Comparison of ENCODE assay signal across 9 cellular contexts in genomic region chr1:1599030-1599916, GRCh38. TPM values are rescaled to one million over a fixed set of nuclear protein-coding genes. Genes with fewer than 3 reads are reported as not detected.
DNase-seq lines count a peak whose midpoint lies in the region; ATAC-seq and TF ChIP-seq lines count a peak whose summit lies in the region.
"Had no signal": no experiment of that assay in that cellular context is flagged by ENCODE, and none has a peak within 500 bp of the region (broad histone marks: within the 10 kb centered on the region; RNA-seq: fewer than 3 reads in every experiment).

No MANE protein-coding gene starts in this region.

- peaks cover 48% of the 10 kb centered on the region for H3K27me3 ChIP-seq in BLaER1
- H3K27me3 ChIP-seq in foreskin keratinocyte: peaks cover 43% of the 10 kb centered on the region

- H3K4me1 Mint-ChIP-seq in activated CD8-positive, alpha-beta T cell treated with anti-CD3 and anti-CD28 coated beads, Interleukin-2, amount 10 ng/mL, durations not matched to agents 7 days and 5 days (ENCODE audit: low read depth): peaks cover 16% of the 10 kb centered on the region

- peaks cover 2% of the 10 kb centered on the region for H3K27me3 Mint-ChIP-seq in activated CD8-positive, alpha-beta T cell treated with anti-CD3 and anti-CD28 coated beads, Interleukin-2, amount 10 ng/mL, durations not matched to agents 7 days and 5 days (ENCODE audit: low read depth)

- H3K9me3 ChIP-seq in BLaER1: no peaks in the 10 kb centered on the region
- H3K9me3 ChIP-seq in HEK293 (ENCODE audit: control insufficient read depth, insufficient read depth, low read depth, low read length): no peaks in the 10 kb centered on the region

- ATAC-seq in activated CD8-positive, alpha-beta T cell treated with anti-CD3 and anti-CD28 coated beads, Interleukin-2, amount 10 ng/mL, durations not matched to agents 7 days and 5 days: peak; percentile 56
- peak; percentile 13 for ATAC-seq in foreskin keratinocyte

- peak overlapping the region; percentile 55 for H3K27ac Mint-ChIP-seq in activated CD8-positive, alpha-beta T cell treated with anti-CD3 and anti-CD28 coated beads, Interleukin-2, amount 10 ng/mL, durations not matched to agents 7 days and 5 days

- H3K4me1 ChIP-seq in BLaER1 (peaks cover 73% of the 10 kb centered on the region), HEK293 (ENCODE audit: control insufficient read depth, insufficient read depth, low read length) (peaks cover 6% of the 10 kb centered on the region; the same call in 1 of the 2 replicates), foreskin keratinocyte (no peaks in the 10 kb centered on the region)

- H3K36me3 ChIP-seq in BLaER1: no peaks in the 10 kb centered on the region
- no peaks in the 10 kb centered on the region for H3K36me3 ChIP-seq in HEK293 (ENCODE audit: control insufficient read depth in 2 of 2, insufficient read depth in 1 of 2, low read length in 2 of 2)

- peak overlapping the region; percentile 69 for H3K4me3 Mint-ChIP-seq in activated CD8-positive, alpha-beta T cell treated with anti-CD3 and anti-CD28 coated beads, Interleukin-2, amount 10 ng/mL, durations not matched to agents 7 days and 5 days

- H3K36me3 Mint-ChIP-seq in activated CD8-positive, alpha-beta T cell treated with anti-CD3 and anti-CD28 coated beads, Interleukin-2, amount 10 ng/mL, durations not matched to agents 7 days and 5 days (ENCODE audit: low read depth): no peaks in the 10 kb centered on the region

- H4K20me1 ChIP-seq in BLaER1: peaks cover 21% of the 10 kb centered on the region

- H3K4me3 ChIP-seq in BLaER1 (peak overlapping the region; percentile 71), HEK293 (ENCODE audit: low read depth, low read length) (no peak overlapping the region; the same call in 1 of the 2 replicates)

- H3K9me3 Mint-ChIP-seq in activated CD8-positive, alpha-beta T cell treated with anti-CD3 and anti-CD28 coated beads, Interleukin-2, amount 10 ng/mL, durations not matched to agents 7 days and 5 days (ENCODE audit: insufficient read depth): no peaks in the 10 kb centered on the region

- no peak for TF ChIP-seq CTCF in HEK293 (tag by site-specific recombination; IDR thresholded peaks at IDR 0.05)
- peak; percentile 37 for TF ChIP-seq CTCF in foreskin keratinocyte (conservative IDR thresholded peaks at IDR 0.05)

- CTCF ChIA-PET in HEK293 (lab: Yijun Ruan, JAX): interaction anchor here (0.5 kb wide), 1 partner anchor 41 kb away, joined by 5 read pairs; no protein-coding TSS in a partner anchor
- CTCF ChIA-PET in activated CD8-positive, alpha-beta T cell treated with anti-CD3 and anti-CD28 coated beads, Interleukin-2, amount 10 ng/mL, durations not matched to agents 7 days and 5 days (lab: Charles Lee): interaction anchor here (1.6 kb wide), 1 partner anchor 15 kb away, joined by 3 read pairs; no protein-coding TSS in a partner anchor

- H3K27ac ChIP-seq in BLaER1 (no peak overlapping the region), HEK293 (ENCODE audit: extremely low read depth, low read depth, low read length) (peak overlapping the region; percentile 32; the same call in 1 of the 2 replicates), foreskin keratinocyte (no peak overlapping the region)
- H3K27ac ChIP-seq: epithelial cell of prostate had no signal

- peak overlapping the region; percentile 91 for H3K4me2 ChIP-seq in BLaER1

- POLR2A ChIA-PET in HEK293 (lab: Yijun Ruan, JAX): no interaction called here
- POLR2A ChIA-PET in activated CD8-positive, alpha-beta T cell treated with anti-CD3 and anti-CD28 coated beads, Interleukin-2, amount 10 ng/mL, durations not matched to agents 7 days and 5 days (lab: Charles Lee): no interaction called here

- H3K9ac ChIP-seq in BLaER1: 0 out of 2 replicates have a peak overlapping the region, but pooled peaks have one; percentile 41

- peak; percentile 53 for DNase-seq in activated CD8-positive, alpha-beta T cell treated with anti-CD3 and anti-CD28 coated beads, Interleukin-2, amount 10 ng/mL, durations not matched to agents 7 days and 5 days
- DNase-seq in foreskin keratinocyte (no peak), retina (peak; percentile 72), midbrain (lab: John Stamatoyannopoulos, UW) (no peak), KG1 (lab: John Stamatoyannopoulos, UW) (no peak)
- DNase-seq in NK-92 treated with Interleukin-12 subunit alpha and Interleukin-12 subunit beta, amount 100 ng/mL, for 24 hours (lab: John Stamatoyannopoulos, UW): no peak

TF ChIP-seq in HEK293, 187 proteins besides CTCF, POLR2A, EP300 and RAD21:
- TF ChIP-seq ZBTB6 (tag by site-specific recombination; IDR thresholded peaks at IDR 0.05) (peak; percentile 32; the same call in 1 of the 2 replicates), ZNF645 (tag by site-specific recombination; IDR thresholded peaks at IDR 0.05) (no peak), ZNF585B (tag by site-specific recombination; IDR thresholded peaks at IDR 0.05) (no peak), ZSCAN18 (tag by site-specific recombination; IDR thresholded peaks at IDR 0.05) (no peak), PATZ1 (tag by site-specific recombination; IDR thresholded peaks at IDR 0.05) (no peak), ZNF266 (tag by site-specific recombination; IDR thresholded peaks at IDR 0.05; ENCODE audit: low read depth) (no peak), GLI4 (tag by site-specific recombination; IDR thresholded peaks at IDR 0.05) (no peak)

RNA-seq across cellular contexts. Expression of gene FNDC10, which starts 0.7 kb away (rescaled TPM):
- 1 to 10 TPM; 7.5 to 9.3 TPM for total RNA-seq in activated CD8-positive, alpha-beta T cell treated with anti-CD3 and anti-CD28 coated beads, Interleukin-2, amount 10 ng/mL, durations not matched to agents 7 days and 5 days
- total RNA-seq in foreskin keratinocyte: 7.1 and 7.2 TPM in 2 replicates
- polyA plus RNA-seq in foreskin keratinocyte: 10.7 and 11.2 TPM in 2 replicates

RNA-seq across cellular contexts. Expression of gene MIB2, which starts 16.0 kb away (rescaled TPM):
- 10 to 100 TPM; 49.3 to 50.7 TPM for total RNA-seq in activated CD8-positive, alpha-beta T cell treated with anti-CD3 and anti-CD28 coated beads, Interleukin-2, amount 10 ng/mL, durations not matched to agents 7 days and 5 days
- total RNA-seq in foreskin keratinocyte: 51.8 and 57.3 TPM in 2 replicates
- polyA plus RNA-seq in foreskin keratinocyte: 54.3 and 70.1 TPM in 2 replicates

RNA-seq across cellular contexts. Expression of gene SSU72, which starts 24.6 kb away (rescaled TPM):
- total RNA-seq in activated CD8-positive, alpha-beta T cell treated with anti-CD3 and anti-CD28 coated beads, Interleukin-2, amount 10 ng/mL, durations not matched to agents 7 days and 5 days: 100 to 1,000 TPM; 123 to 129 TPM
- total RNA-seq in foreskin keratinocyte: 106 and 121 TPM in 2 replicates
- 167 and 179 TPM in 2 replicates for polyA plus RNA-seq in foreskin keratinocyte

RNA-seq across cellular contexts. Expression of gene MMP23B, which starts 32.7 kb away (rescaled TPM):
- total RNA-seq in activated CD8-positive, alpha-beta T cell treated with anti-CD3 and anti-CD28 coated beads, Interleukin-2, amount 10 ng/mL, durations not matched to agents 7 days and 5 days: 1 to 10 TPM; 1.7 to 2.0 TPM
- 1.2 TPM in 1 of 2 replicates, not detected in the other for total RNA-seq in foreskin keratinocyte
- polyA plus RNA-seq in foreskin keratinocyte: 0.86 and 1.3 TPM in 2 replicates

RNA-seq across cellular contexts. Expression of gene TMEM240, which starts 58.8 kb away (rescaled TPM):
- 1 to 10 TPM; 1.0 to 1.1 TPM for total RNA-seq in activated CD8-positive, alpha-beta T cell treated with anti-CD3 and anti-CD28 coated beads, Interleukin-2, amount 10 ng/mL, durations not matched to agents 7 days and 5 days
- 0.28 and 0.37 TPM in 2 replicates for total RNA-seq in foreskin keratinocyte
- 0.79 TPM in 2 replicates for polyA plus RNA-seq in foreskin keratinocyte

Comparison
In these comparisons a context has a peak if more than half of its experiments do, and no peak if none do; other contexts are left out.
1. DNase-seq: peak in activated CD8-positive, alpha-beta T cell treated with anti-CD3 and anti-CD28 coated beads, Interleukin-2, amount 10 ng/mL, durations not matched to agents 7 days and 5 days (single experiment) and retina (single experiment); none in foreskin keratinocyte (0 of 2), midbrain (single experiment), KG1 (single experiment) and NK-92 treated with Interleukin-12 subunit alpha and Interleukin-12 subunit beta, amount 100 ng/mL, for 24 hours (single experiment).